In genomic region chr10:95324436-95325268, GRCh38 we compare ENCODE assay signal across 1 cellular context.
TF ChIP-seq lines count a peak whose summit lies in the region.

No MANE protein-coding gene starts in this region.

TF ChIP-seq in K562, 482 proteins besides CTCF, POLR2A, EP300 and RAD21 (continued from another document and continues in another):
- no peak for TF ChIP-seq ZBTB43 (CRISPR knock-in tag; IDR thresholded peaks at IDR 0.05)
- TF ChIP-seq TFAM (CRISPR knock-in tag; conservative IDR thresholded peaks at IDR 0.05), result no peak
- no peak for TF ChIP-seq CTCFL (IDR thresholded peaks at IDR 0.05; ENCODE audit: borderline replicate concordance, insufficient read depth, low read depth, low read length, poor library complexity, severe bottlenecking)
- TF ChIP-seq NCOA2 (IDR thresholded peaks at IDR 0.05; ENCODE audit: partially characterized antibody in 2 of 2), result no peak
- TF ChIP-seq TAF1 (IDR thresholded peaks at IDR 0.05; ENCODE audit: control insufficient read depth, extremely low read depth, insufficient read depth, low read length, severe bottlenecking), result no peak
- TF ChIP-seq LARP7 (IDR thresholded peaks at IDR 0.05), result no peak
- 0 out of 2 replicates have a peak, but pooled peaks have one; percentile 11 for TF ChIP-seq ETV1 (tag; conservative IDR thresholded peaks at IDR 0.05; ENCODE audit: low read depth)
- TF ChIP-seq SREBF1 (IDR thresholded peaks at IDR 0.05; ENCODE audit: borderline replicate concordance, low read depth, low read length), result no peak
- no peak for TF ChIP-seq TARDBP (IDR thresholded peaks at IDR 0.05)
- peak; percentile 61 for TF ChIP-seq PKNOX1 (IDR thresholded peaks at IDR 0.05)
- TF ChIP-seq MEIS2 (IDR thresholded peaks at IDR 0.05; ENCODE audit: partially characterized antibody), result peak; percentile 10
- no peak for TF ChIP-seq KLF1 (tag; IDR thresholded peaks at IDR 0.05)
- TF ChIP-seq IRF2 (CRISPR knock-in tag; IDR thresholded peaks at IDR 0.05), result no peak
- no peak for TF ChIP-seq XRCC5 (IDR thresholded peaks at IDR 0.05; ENCODE audit: low read depth, low read length)
- no peak for TF ChIP-seq ZNF639 (CRISPR knock-in tag; conservative IDR thresholded peaks at IDR 0.05 in 1 of 2, IDR thresholded peaks at IDR 0.05 in 1 of 2)
- TF ChIP-seq SMAD2 (IDR thresholded peaks at IDR 0.05; ENCODE audit: low read depth, low read length), result no peak
- TF ChIP-seq NBN (IDR thresholded peaks at IDR 0.05; ENCODE audit: low read depth), result no peak
- TF ChIP-seq EGR1 (conservative IDR thresholded peaks at IDR 0.05), result 0 out of 2 replicates have a peak, but pooled peaks have one; percentile 4
- no peak for TF ChIP-seq ATF1 (CRISPR knock-in tag; IDR thresholded peaks at IDR 0.05)
- peak; percentile 47 for TF ChIP-seq ATF1 (tag; IDR thresholded peaks at IDR 0.05)
- TF ChIP-seq IRF1 (CRISPR knock-in tag; IDR thresholded peaks at IDR 0.05; ENCODE audit: borderline replicate concordance), result no peak
- no peak for TF ChIP-seq HINFP (tag; conservative IDR thresholded peaks at IDR 0.05; ENCODE audit: low read depth)
- TF ChIP-seq PHF20 (IDR thresholded peaks at IDR 0.05; ENCODE audit: partially characterized antibody), result no peak
- TF ChIP-seq ATF4 (CRISPR knock-in tag; IDR thresholded peaks at IDR 0.05), result no peak
- TF ChIP-seq BCL6 (CRISPR knock-in tag; IDR thresholded peaks at IDR 0.05), result no peak
- no peak for TF ChIP-seq ZBTB8A (IDR thresholded peaks at IDR 0.05; ENCODE audit: partially characterized antibody)
- TF ChIP-seq MTA1 (IDR thresholded peaks at IDR 0.05; ENCODE audit: borderline replicate concordance), result no peak
- no peak for TF ChIP-seq ZNF354B (CRISPR knock-in tag; IDR thresholded peaks at IDR 0.05)
- TF ChIP-seq MBD2 (IDR thresholded peaks at IDR 0.05; ENCODE audit: borderline replicate concordance, low read depth), result no peak
- no peak for TF ChIP-seq ZNF24 (IDR thresholded peaks at IDR 0.05)
- no peak for TF ChIP-seq TEAD4 (IDR thresholded peaks at IDR 0.05; ENCODE audit: low read length)
- TF ChIP-seq TEAD4 (CRISPR knock-in tag; IDR thresholded peaks at IDR 0.05; ENCODE audit: borderline replicate concordance), result no peak
- TF ChIP-seq RBM39 (optimal IDR thresholded peaks at IDR 0.05; ENCODE audit: low read depth, low read length), result no peak
- no peak for TF ChIP-seq ZNF431 (CRISPR knock-in tag; IDR thresholded peaks at IDR 0.05)
- peak; percentile 40; the same call in 1 of the 2 replicates for TF ChIP-seq CREB3L1 (IDR thresholded peaks at IDR 0.05; ENCODE audit: borderline replicate concordance, low read depth)
- TF ChIP-seq ZNF589 (CRISPR knock-in tag; IDR thresholded peaks at IDR 0.05; ENCODE audit: low read depth), result no peak
- no peak for TF ChIP-seq MTA2 (IDR thresholded peaks at IDR 0.05; ENCODE audit: low read depth)
- TF ChIP-seq RFX5 (IDR thresholded peaks at IDR 0.05; ENCODE audit: low read depth, low read length), result no peak
- no peak for TF ChIP-seq NR2C2 (CRISPR knock-in tag; IDR thresholded peaks at IDR 0.05)
- TF ChIP-seq NR2C2 (tag; IDR thresholded peaks at IDR 0.05), result 0 out of 2 replicates have a peak, but pooled peaks have one; percentile 21
- no peak for TF ChIP-seq SMARCB1 (IDR thresholded peaks at IDR 0.05; ENCODE audit: insufficient read length, low read depth)
- TF ChIP-seq CBX8 (IDR thresholded peaks at IDR 0.05; ENCODE audit: borderline replicate concordance, extremely low read depth, low read depth, low read length, poor library complexity, severe bottlenecking), result no peak
- TF ChIP-seq HNRNPK (IDR thresholded peaks at IDR 0.05; ENCODE audit: low read depth, low read length, poor library complexity, severe bottlenecking), result no peak
- no peak for TF ChIP-seq ZZZ3 (IDR thresholded peaks at IDR 0.05)
- no peak for TF ChIP-seq ZNF436 (CRISPR knock-in tag; IDR thresholded peaks at IDR 0.05)
- TF ChIP-seq CREM (IDR thresholded peaks at IDR 0.05; ENCODE audit: low read depth), result peak; percentile 58; the same call in 1 of the 2 replicates
- no peak for TF ChIP-seq TEAD2 (tag; IDR thresholded peaks at IDR 0.05)
- no peak for TF ChIP-seq PHF21A (IDR thresholded peaks at IDR 0.05; ENCODE audit: borderline replicate concordance, low read depth)
- TF ChIP-seq ZNF253 (CRISPR knock-in tag; conservative IDR thresholded peaks at IDR 0.05), result no peak
- TF ChIP-seq ESRRB (CRISPR knock-in tag; IDR thresholded peaks at IDR 0.05; ENCODE audit: borderline replicate concordance), result no peak
- TF ChIP-seq PHF8 (IDR thresholded peaks at IDR 0.05; ENCODE audit: borderline replicate concordance, low read length), result no peak
- peak; percentile 48 for TF ChIP-seq CEBPB (tag; IDR thresholded peaks at IDR 0.05)
- no peak for TF ChIP-seq SP2 (IDR thresholded peaks at IDR 0.05; ENCODE audit: extremely low read depth, low read depth, low read length, poor library complexity, severe bottlenecking)
- no peak for TF ChIP-seq ZNF764 (CRISPR knock-in tag; IDR thresholded peaks at IDR 0.05; ENCODE audit: low read depth)
- TF ChIP-seq PREB (CRISPR knock-in tag; IDR thresholded peaks at IDR 0.05), result no peak
- TF ChIP-seq C11orf30 (IDR thresholded peaks at IDR 0.05; ENCODE audit: low read depth), result peak; percentile 86
- TF ChIP-seq HMBOX1 (IDR thresholded peaks at IDR 0.05), result peak; percentile 75; the same call in 1 of the 2 replicates
